2 cellular contexts compared by ENCODE assay signal in genomic region chr7:101669307-101669706, GRCh38.
TF ChIP-seq lines count a peak whose summit lies in the region.

No MANE protein-coding gene starts in this region.

TF ChIP-seq in SK-N-SH, 30 proteins besides CTCF, POLR2A, EP300 and RAD21 (continued from another document):
- TF ChIP-seq ELF1 (IDR thresholded peaks at IDR 0.05) = no peak
- no peak for TF ChIP-seq IRF3 (IDR thresholded peaks at IDR 0.05; ENCODE audit: low read depth, low read length)
- no peak for TF ChIP-seq JUND (IDR thresholded peaks at IDR 0.05)
TF ChIP-seq in SK-N-SH: peak in this region for 0.

TF ChIP-seq in SK-N-SH treated with all-trans-retinoic acid at 6 μM for 48 hours, 23 proteins besides CTCF, POLR2A, EP300 and RAD21 (continued from another document):
- no peak for TF ChIP-seq TSHZ2 (CRISPR knock-in tag; IDR thresholded peaks at IDR 0.05)
- TF ChIP-seq CSDC2 (CRISPR knock-in tag; IDR thresholded peaks at IDR 0.05) = no peak
- no peak for TF ChIP-seq ISL1 (CRISPR knock-in tag; IDR thresholded peaks at IDR 0.05)
- TF ChIP-seq BACH2 (CRISPR knock-in tag; IDR thresholded peaks at IDR 0.05; ENCODE audit: borderline replicate concordance) = no peak
- TF ChIP-seq CSRNP3 (CRISPR knock-in tag; IDR thresholded peaks at IDR 0.05) = no peak
- TF ChIP-seq ZNF70 (CRISPR knock-in tag; IDR thresholded peaks at IDR 0.05) = no peak
- TF ChIP-seq CREB5 (CRISPR knock-in tag; IDR thresholded peaks at IDR 0.05; ENCODE audit: low read depth) = no peak
- no peak for TF ChIP-seq PPARA (CRISPR knock-in tag; IDR thresholded peaks at IDR 0.05; ENCODE audit: borderline replicate concordance)
- TF ChIP-seq ZC3H10 (CRISPR knock-in tag; IDR thresholded peaks at IDR 0.05) = no peak
- TF ChIP-seq PATZ1 (CRISPR knock-in tag; IDR thresholded peaks at IDR 0.05; ENCODE audit: borderline replicate concordance) = no peak
- no peak for TF ChIP-seq ARNTL (CRISPR knock-in tag; IDR thresholded peaks at IDR 0.05; ENCODE audit: borderline replicate concordance, low read depth)
- no peak for TF ChIP-seq ZNF8 (CRISPR knock-in tag; IDR thresholded peaks at IDR 0.05)
- no peak for TF ChIP-seq ESRRG (CRISPR knock-in tag; IDR thresholded peaks at IDR 0.05)
- no peak for TF ChIP-seq POU6F1 (CRISPR knock-in tag; IDR thresholded peaks at IDR 0.05; ENCODE audit: borderline replicate concordance, low read depth)
- TF ChIP-seq ZFP30 (CRISPR knock-in tag; IDR thresholded peaks at IDR 0.05) = no peak
- TF ChIP-seq SNAI2 (CRISPR knock-in tag; IDR thresholded peaks at IDR 0.05) = no peak
